Comparison of ENCODE assay signal across 24 cellular contexts in genomic region chr17:67362173-67362572, GRCh38. TPM values are rescaled to one million over a fixed set of nuclear protein-coding genes. Genes with fewer than 3 reads are reported as not detected.
A peak's percentile ranks its signal among the peaks of the same experiment; 100 is the strongest.
DNase-seq lines count a peak whose midpoint lies in the region; ATAC-seq and TF ChIP-seq lines count a peak whose summit lies in the region.
"Had no signal": no experiment of that assay in that cellular context is flagged by ENCODE, and none has a peak within 500 bp of the region (broad histone marks: within the 10 kb centered on the region; RNA-seq: fewer than 3 reads in every experiment).

No MANE protein-coding gene starts in this region.

- H3K4me1 Mint-ChIP-seq in activated naive CD4-positive, alpha-beta T cell treated with anti-CD3 and anti-CD28 coated beads for 36 hours (ENCODE audit: low read depth) = peaks cover 80% of the 10 kb centered on the region
- H3K4me1 Mint-ChIP-seq in activated naive CD8-positive, alpha-beta T cell (ENCODE audit: low read depth) = peaks cover 75% of the 10 kb centered on the region
- H3K4me1 Mint-ChIP-seq in progenitor cell of endocrine pancreas (ENCODE audit: low read depth) = peaks cover 19% of the 10 kb centered on the region

- TF ChIP-seq CTCF in HEK293 (tag by site-specific recombination; IDR thresholded peaks at IDR 0.05) (no peak), progenitor cell of endocrine pancreas (IDR thresholded peaks at IDR 0.05; ENCODE audit: unreplicated experiment) (no peak)

- no peaks in the 10 kb centered on the region for H3K9me3 ChIP-seq in HEK293 (ENCODE audit: control insufficient read depth, insufficient read depth, low read depth, low read length)
- H3K9me3 ChIP-seq: pancreas, tibial nerve had no signal

- H3K9me3 Mint-ChIP-seq in activated naive CD4-positive, alpha-beta T cell treated with anti-CD3 and anti-CD28 coated beads for 36 hours = no peaks in the 10 kb centered on the region
- no peaks in the 10 kb centered on the region for H3K9me3 Mint-ChIP-seq in activated naive CD8-positive, alpha-beta T cell (ENCODE audit: low read depth)
- H3K9me3 Mint-ChIP-seq in progenitor cell of endocrine pancreas (ENCODE audit: low read depth) = no peaks in the 10 kb centered on the region
- H3K9me3 Mint-ChIP-seq: CD8-positive, alpha-beta T cell; stimulated activated naive B cell treated with anti-CD40 and anti-IgM and Interleukin-4, amounts not matched to agents 10 μg/mL and 1 μg/mL and 100 μg/mL, for 72 hours had no signal

- no peak overlapping the region for H3K4me3 ChIP-seq in HEK293 (ENCODE audit: low read depth, low read length)
- H3K4me3 ChIP-seq: GM23248, pancreas, SK-N-MC, tibial nerve had no signal

- no peak overlapping the region for H3K4me3 Mint-ChIP-seq in activated naive CD4-positive, alpha-beta T cell treated with anti-CD3 and anti-CD28 coated beads for 36 hours
- H3K4me3 Mint-ChIP-seq in activated naive CD8-positive, alpha-beta T cell = peak overlapping the region; percentile 30
- no peak overlapping the region for H3K4me3 Mint-ChIP-seq in progenitor cell of endocrine pancreas (ENCODE audit: low read depth)
- H3K4me3 Mint-ChIP-seq: CD8-positive, alpha-beta T cell; stimulated activated naive B cell treated with anti-CD40 and anti-IgM and Interleukin-4, amounts not matched to agents 10 μg/mL and 1 μg/mL and 100 μg/mL, for 72 hours had no signal

- H3K27ac ChIP-seq in HEK293 (ENCODE audit: extremely low read depth, low read depth, low read length) (no peak overlapping the region), substantia nigra (ENCODE audit: low read depth, low read length, poor library complexity, severe bottlenecking) (no peak overlapping the region)
- H3K27ac ChIP-seq: dorsolateral prefrontal cortex, GM23248, pancreas, SK-N-MC, tibial nerve had no signal

- peaks cover 46 to 48% of the 10 kb centered on the region in 2 experiments for H3K36me3 ChIP-seq in HEK293 (ENCODE audit: control insufficient read depth in 2 of 2, insufficient read depth in 1 of 2, low read length in 2 of 2)

- H3K27me3 Mint-ChIP-seq in activated naive CD4-positive, alpha-beta T cell treated with anti-CD3 and anti-CD28 coated beads for 36 hours (ENCODE audit: low read depth) = no peaks in the 10 kb centered on the region
- H3K27me3 Mint-ChIP-seq in activated naive CD8-positive, alpha-beta T cell = no peaks in the 10 kb centered on the region
- H3K27me3 Mint-ChIP-seq in progenitor cell of endocrine pancreas = no peaks in the 10 kb centered on the region
- H3K27me3 Mint-ChIP-seq: stimulated activated naive B cell treated with anti-CD40 and anti-IgM and Interleukin-4, amounts not matched to agents 10 μg/mL and 1 μg/mL and 100 μg/mL, for 72 hours had no signal

- no peak for DNase-seq in activated naive CD4-positive, alpha-beta T cell treated with anti-CD3 and anti-CD28 coated beads for 36 hours
- DNase-seq in activated naive CD4-positive, alpha-beta T cell (lab: John Stamatoyannopoulos, UW) = no peak
- DNase-seq in progenitor cell of endocrine pancreas (ENCODE audit: low spot score, unreplicated experiment) (no peak), substantia nigra (lab: John Stamatoyannopoulos, UW) (no peak), iPS-NIHi11 (ENCODE audit: low spot score) (no peak)
- DNase-seq: amygdala; CD8-positive, alpha-beta T cell; DMS79 treated with DMSO at 0.1 percent for 48 hours; dorsolateral prefrontal cortex; GM23248; hypothalamus; islet precursor cell; NCI-H1105 treated with DMSO at 0.1 percent for 48 hours; NCI-H2081 treated with DMSO at 0.1 percent for 48 hours; NK-92 treated with Interleukin-12 subunit alpha and Interleukin-12 subunit beta, amount 100 ng/mL, for 24 hours; pancreas; stimulated activated naive B cell treated with anti-CD40 and anti-IgM and Interleukin-4, amounts not matched to agents 10 μg/mL and 1 μg/mL and 100 μg/mL, for 72 hours had no signal

- ATAC-seq in SK-N-SH treated with all-trans-retinoic acid at 6 μM for 48 hours = no peak
- ATAC-seq: CD8-positive, alpha-beta T cell; HepG2; pancreas; sciatic nerve; stimulated activated naive B cell treated with anti-CD40 and anti-IgM and Interleukin-4, amounts not matched to agents 10 μg/mL and 1 μg/mL and 100 μg/mL, for 72 hours had no signal

- CTCF ChIA-PET in activated naive CD4-positive, alpha-beta T cell treated with anti-CD3 and anti-CD28 coated beads for 36 hours (lab: Charles Lee) = interaction anchor here (0.6 to 5.9 kb wide), 3 partner anchors 12 to 42 kb away, joined by 3 to 52 read pairs (median 5); no protein-coding TSS in a partner anchor
- CTCF ChIA-PET in HEK293 (lab: Yijun Ruan, JAX) = interaction anchor here (1.0 kb wide), 2 partner anchors 17 to 241 kb away, joined by 3 read pairs; no protein-coding TSS in a partner anchor

- peak overlapping the region; percentile 47 for H3K27ac Mint-ChIP-seq in activated naive CD4-positive, alpha-beta T cell treated with anti-CD3 and anti-CD28 coated beads for 36 hours
- peak overlapping the region; percentile 75 for H3K27ac Mint-ChIP-seq in activated naive CD8-positive, alpha-beta T cell
- peak overlapping the region; percentile 67 for H3K27ac Mint-ChIP-seq in progenitor cell of endocrine pancreas
- H3K27ac Mint-ChIP-seq: stimulated activated naive B cell treated with anti-CD40 and anti-IgM and Interleukin-4, amounts not matched to agents 10 μg/mL and 1 μg/mL and 100 μg/mL, for 72 hours had no signal

- POLR2A ChIA-PET in HEK293 (lab: Yijun Ruan, JAX) = interaction anchor here (0.6 to 1.1 kb wide), 2 partner anchors 14 to 48 kb away, joined by 3 to 4 read pairs; no protein-coding TSS in a partner anchor

- H3K4me1 ChIP-seq in HEK293 (ENCODE audit: control insufficient read depth, insufficient read depth, low read length) = peaks cover 11% of the 10 kb centered on the region; the same call in 1 of the 2 replicates

- H3K36me3 Mint-ChIP-seq in activated naive CD4-positive, alpha-beta T cell treated with anti-CD3 and anti-CD28 coated beads for 36 hours (ENCODE audit: low read depth) = peaks cover 45% of the 10 kb centered on the region
- H3K36me3 Mint-ChIP-seq in activated naive CD8-positive, alpha-beta T cell = peaks cover 26% of the 10 kb centered on the region
- H3K36me3 Mint-ChIP-seq in progenitor cell of endocrine pancreas (ENCODE audit: insufficient read depth) = peaks cover 14% of the 10 kb centered on the region

- intact Hi-C loops in activated naive CD4-positive, alpha-beta T cell treated with anti-CD3 and anti-CD28 coated beads for 36 hours (cut with micrococcal nuclease) = no loop called here

TF ChIP-seq in HEK293, 187 proteins besides CTCF, POLR2A, EP300 and RAD21:
- no peak for TF ChIP-seq ZNF658 (tag by site-specific recombination; IDR thresholded peaks at IDR 0.05)
- 0 out of 2 replicates have a peak, but pooled peaks have one; percentile 10 for TF ChIP-seq ZNF366 (tag by site-specific recombination; conservative IDR thresholded peaks at IDR 0.05)

TF ChIP-seq in SK-N-SH treated with all-trans-retinoic acid at 6 μM for 48 hours, 23 proteins besides CTCF, POLR2A, EP300 and RAD21:
- TF ChIP-seq TOX (CRISPR knock-in tag; IDR thresholded peaks at IDR 0.05; ENCODE audit: borderline replicate concordance) = no peak
- no peak for TF ChIP-seq ZC3H10 (CRISPR knock-in tag; IDR thresholded peaks at IDR 0.05)
- TF ChIP-seq RARB (CRISPR knock-in tag; IDR thresholded peaks at IDR 0.05) = no peak
- TF ChIP-seq TSHZ2 (CRISPR knock-in tag; IDR thresholded peaks at IDR 0.05) = no peak
- no peak for TF ChIP-seq ZFP30 (CRISPR knock-in tag; IDR thresholded peaks at IDR 0.05)
- TF ChIP-seq OSR1 (CRISPR knock-in tag; IDR thresholded peaks at IDR 0.05) = no peak
TF ChIP-seq in SK-N-SH treated with all-trans-retinoic acid at 6 μM for 48 hours: peak in this region for 0.

RNA-seq across cellular contexts. Expression of gene PSMD12, which starts 4.2 kb away (rescaled TPM):
- 10 to 100 TPM; 67.8 to 70.7 TPM for total RNA-seq in activated naive CD4-positive, alpha-beta T cell treated with anti-CD3 and anti-CD28 coated beads for 36 hours
- 47.8 and 48.6 TPM in 2 replicates for total RNA-seq in progenitor cell of endocrine pancreas

RNA-seq across cellular contexts. Expression of gene PITPNC1, which starts 14.9 kb away (rescaled TPM):
- total RNA-seq in activated naive CD4-positive, alpha-beta T cell treated with anti-CD3 and anti-CD28 coated beads for 36 hours = 10 to 100 TPM; 58.7 to 60.0 TPM
- 38.4 and 53.2 TPM in 2 replicates for total RNA-seq in progenitor cell of endocrine pancreas
